Comparison of ENCODE assay signal across 1 cellular context in genomic region chr2:71130325-71131260, GRCh38.
A peak's percentile ranks its signal among the peaks of the same experiment; 100 is the strongest.
TF ChIP-seq lines count a peak whose summit lies in the region.

MPHOSPH10 (plus strand) TSS chr2:71130634; CDS start chr2:71130666, 32 bp downstream.

TF ChIP-seq in A549, 52 proteins besides CTCF, POLR2A, EP300 and RAD21 (continued from another document):
- TF ChIP-seq E2F6 (IDR thresholded peaks at IDR 0.05; ENCODE audit: borderline replicate concordance, low read depth) (peak; percentile 92), HDAC2 (IDR thresholded peaks at IDR 0.05) (peak; percentile 86; the same call in 1 of the 2 replicates), FOXS1 (CRISPR knock-in tag; IDR thresholded peaks at IDR 0.05) (no peak), PBX3 (IDR thresholded peaks at IDR 0.05) (peak; percentile 71; the same call in 1 of the 2 replicates), SMC3 (IDR thresholded peaks at IDR 0.05) (0 out of 3 replicates have a peak, but pooled peaks have one; percentile 11), ZC3H11A (IDR thresholded peaks at IDR 0.05) (peak; percentile 38; the same call in 1 of the 2 replicates)
